Comparison of ENCODE assay signal across 19 cellular contexts in the genomic region with DNA sequence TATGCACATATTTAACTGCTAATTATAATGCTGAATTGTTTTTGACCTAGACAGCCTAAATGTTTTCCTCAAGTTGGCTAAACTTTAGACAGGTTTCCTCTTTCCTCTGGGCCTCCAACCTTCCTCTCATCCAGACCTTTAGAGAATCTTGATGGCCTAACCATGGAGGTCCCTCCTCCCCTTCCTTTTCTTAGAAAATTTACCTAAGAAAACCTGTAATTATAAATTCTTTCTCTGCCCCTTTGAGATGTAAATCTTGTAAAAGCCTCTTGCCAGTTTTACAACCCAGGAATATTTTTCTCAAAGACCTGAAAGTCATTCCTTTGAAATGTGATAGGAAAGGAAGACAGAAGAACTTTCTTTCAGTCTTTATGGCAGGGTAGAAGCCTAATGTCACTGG.
DNase-seq lines count a peak whose midpoint lies in the region; ATAC-seq, FAIRE-seq and TF ChIP-seq lines count a peak whose summit lies in the region.
"Had no signal": no experiment of that assay in that cellular context is flagged by ENCODE, and none has a peak within 500 bp of the region (broad histone marks: within the 10 kb centered on the region; RNA-seq: fewer than 3 reads in every experiment).

No MANE protein-coding gene starts in this region.

- H3K4me3 ChIP-seq in HUES48 (ENCODE audit: low read depth, low read length) (peak overlapping the region; percentile 28), uterus (no peak overlapping the region)
- H3K4me3 ChIP-seq: SJSA1 had no signal

- TF ChIP-seq POLR2A in uterus (IDR thresholded peaks at IDR 0.05) = no peak

- CTCF ChIA-PET in WTC11 (lab: Charles Lee) = no interaction called here

- H3K36me3 ChIP-seq in HUES48 (ENCODE audit: control insufficient read depth, insufficient read depth, low read length) = no peaks in the 10 kb centered on the region
- H3K36me3 ChIP-seq in uterus = no peaks in the 10 kb centered on the region
- H3K36me3 ChIP-seq: SJSA1 had no signal

- H3K27ac ChIP-seq in HUES48 (ENCODE audit: low read depth, low read length) (peak overlapping the region; percentile 59), uterus (peak overlapping the region; percentile 25)
- H3K27ac ChIP-seq: KMS-11, SJSA1 had no signal

- peak overlapping the region; percentile 84; the same call in 1 of the 2 replicates for H3K27ac Mint-ChIP-seq in WTC11
- H3K27ac Mint-ChIP-seq: CD8-positive, alpha-beta memory T cell had no signal

- H3K9me3 ChIP-seq in HUES48 (ENCODE audit: control insufficient read depth, insufficient read depth, low read length) (no peaks in the 10 kb centered on the region), uterus (no peaks in the 10 kb centered on the region)
- H3K9me3 ChIP-seq: SJSA1 had no signal

- H3K36me3 Mint-ChIP-seq in WTC11 = peaks cover 14% of the 10 kb centered on the region
- H3K36me3 Mint-ChIP-seq: CD8-positive, alpha-beta memory T cell had no signal

- H3K4me1 ChIP-seq in HUES48 (ENCODE audit: control insufficient read depth, insufficient read depth, low read length) (peaks cover 29% of the 10 kb centered on the region), uterus (peaks cover 0 to 2% of the 10 kb centered on the region in 2 donors)
- H3K4me1 ChIP-seq: SJSA1 had no signal

- peaks cover 8% of the 10 kb centered on the region for H3K9me3 Mint-ChIP-seq in WTC11

- TF ChIP-seq CTCF in WTC11 (IDR thresholded peaks at IDR 0.05) (no peak), uterus (IDR thresholded peaks at IDR 0.05) (no peak)

- DNase-seq in WTC11 (ENCODE audit: low spot score) (no peak), iPS-NIHi7 (ENCODE audit: extremely low spot score) (peak; percentile 17), uterus (no peak), NCI-H128 (lab: John Stamatoyannopoulos, UW; ENCODE audit: unreplicated experiment) (no peak), NK-92 (lab: John Stamatoyannopoulos, UW; ENCODE audit: unreplicated experiment) (no peak), frontal cortex (ENCODE audit: low spot score in 2 of 2) (no peak)
- DNase-seq: ACHN; C1 segment of cervical spinal cord; CD8-positive, alpha-beta memory T cell; DMS79; MV-4-11; NCI-H1417; NCI-H187; NCI-H226; NCI-H524 had no signal

- POLR2A ChIA-PET in WTC11 (lab: Charles Lee) = no interaction called here

- no peak for FAIRE-seq in frontal cortex (lab: Jason Lieb, UNC)

- intact Hi-C loops in uterus (cut with DNase I; ENCODE audit: low total_unique reads) = no loop called here

- H3K9ac ChIP-seq in HUES48 (ENCODE audit: low read depth, low read length) = no peak overlapping the region
- H3K9ac ChIP-seq: KMS-11 had no signal

- H3K27me3 ChIP-seq in HUES48 (ENCODE audit: control insufficient read depth, insufficient read depth, low read length) (no peaks in the 10 kb centered on the region), uterus (no peaks in the 10 kb centered on the region)
- H3K27me3 ChIP-seq: SJSA1 had no signal

- ATAC-seq in WTC11 = peak; percentile 96
- ATAC-seq: Panc1 had no signal

- peaks cover 20% of the 10 kb centered on the region for H3K27me3 Mint-ChIP-seq in WTC11 (ENCODE audit: low read depth)
- H3K27me3 Mint-ChIP-seq: CD8-positive, alpha-beta memory T cell had no signal

- peak overlapping the region; percentile 39; the same call in 1 of the 2 replicates for H3K4me3 Mint-ChIP-seq in WTC11
- H3K4me3 Mint-ChIP-seq: CD8-positive, alpha-beta memory T cell had no signal

- H3K4me1 Mint-ChIP-seq in WTC11 = peaks cover 53% of the 10 kb centered on the region
- H3K4me1 Mint-ChIP-seq: CD8-positive, alpha-beta memory T cell had no signal

TF ChIP-seq in WTC11, 78 proteins besides CTCF, POLR2A, EP300 and RAD21:
- TF ChIP-seq RORB (CRISPR knock-in tag; IDR thresholded peaks at IDR 0.05) (no peak), TEAD4 (CRISPR knock-in tag; IDR thresholded peaks at IDR 0.05) (no peak), FOXK1 (CRISPR knock-in tag; IDR thresholded peaks at IDR 0.05) (no peak), NFE2L1 (CRISPR knock-in tag; IDR thresholded peaks at IDR 0.05) (no peak), KAT7 (CRISPR knock-in tag; IDR thresholded peaks at IDR 0.05; ENCODE audit: borderline replicate concordance) (no peak), JAZF1 (CRISPR knock-in tag; IDR thresholded peaks at IDR 0.05) (no peak), ZNF423 (CRISPR knock-in tag; IDR thresholded peaks at IDR 0.05) (no peak), JUN (CRISPR knock-in tag; IDR thresholded peaks at IDR 0.05) (no peak), ZNF416 (CRISPR knock-in tag; IDR thresholded peaks at IDR 0.05) (no peak)
- TF ChIP-seq, protein P1, sequence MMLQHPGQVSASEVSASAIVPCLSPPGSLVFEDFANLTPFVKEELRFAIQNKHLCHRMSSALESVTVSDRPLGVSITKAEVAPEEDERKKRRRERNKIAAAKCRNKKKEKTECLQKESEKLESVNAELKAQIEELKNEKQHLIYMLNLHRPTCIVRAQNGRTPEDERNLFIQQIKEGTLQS (CRISPR knock-in tag; conservative IDR thresholded peaks at IDR 0.05) = no peak
- TF ChIP-seq, protein P2, sequence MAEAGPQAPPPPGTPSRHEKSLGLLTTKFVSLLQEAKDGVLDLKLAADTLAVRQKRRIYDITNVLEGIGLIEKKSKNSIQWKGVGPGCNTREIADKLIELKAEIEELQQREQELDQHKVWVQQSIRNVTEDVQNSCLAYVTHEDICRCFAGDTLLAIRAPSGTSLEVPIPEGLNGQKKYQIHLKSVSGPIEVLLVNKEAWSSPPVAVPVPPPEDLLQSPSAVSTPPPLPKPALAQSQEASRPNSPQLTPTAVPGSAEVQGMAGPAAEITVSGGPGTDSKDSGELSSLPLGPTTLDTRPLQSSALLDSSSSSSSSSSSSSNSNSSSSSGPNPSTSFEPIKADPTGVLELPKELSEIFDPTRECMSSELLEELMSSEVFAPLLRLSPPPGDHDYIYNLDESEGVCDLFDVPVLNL (CRISPR knock-in tag; IDR thresholded peaks at IDR 0.05; ENCODE audit: borderline replicate concordance, low read depth) = no peak
- TF ChIP-seq, protein P3, sequence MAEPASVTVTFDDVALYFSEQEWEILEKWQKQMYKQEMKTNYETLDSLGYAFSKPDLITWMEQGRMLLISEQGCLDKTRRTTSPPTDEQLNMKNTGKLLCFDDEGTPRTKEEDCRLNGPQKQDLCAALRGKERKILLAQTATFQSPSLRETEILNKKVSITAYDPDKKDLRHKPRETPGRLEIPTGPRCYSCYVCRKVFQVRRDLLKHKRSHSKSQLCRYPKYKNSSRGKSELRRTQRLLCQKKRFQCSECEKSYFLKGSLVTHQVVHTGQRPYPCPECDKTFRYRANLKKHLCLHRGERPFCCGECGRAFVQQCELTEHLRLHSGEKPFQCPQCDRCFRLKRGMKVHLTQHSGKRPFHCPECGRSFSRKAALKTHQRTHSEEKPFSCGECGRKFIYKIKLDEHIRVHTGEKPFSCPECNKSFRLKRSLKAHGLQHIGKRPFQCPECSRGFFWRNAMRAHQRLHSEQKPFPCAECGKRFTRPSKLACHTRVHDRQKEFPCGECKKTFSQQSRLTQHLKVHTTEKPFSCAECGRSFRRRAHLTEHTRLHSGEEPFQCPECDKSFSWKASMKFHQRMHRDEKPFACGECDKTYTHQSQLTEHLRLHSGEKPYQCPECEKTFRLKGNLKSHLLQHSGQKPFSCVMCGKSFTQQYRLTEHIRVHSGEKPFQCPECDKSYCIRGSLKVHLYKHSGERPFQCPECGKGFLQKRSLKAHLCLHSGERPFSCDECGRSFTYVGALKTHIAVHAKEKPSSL (CRISPR knock-in tag; conservative IDR thresholded peaks at IDR 0.05) = no peak
- TF ChIP-seq, protein P4, sequence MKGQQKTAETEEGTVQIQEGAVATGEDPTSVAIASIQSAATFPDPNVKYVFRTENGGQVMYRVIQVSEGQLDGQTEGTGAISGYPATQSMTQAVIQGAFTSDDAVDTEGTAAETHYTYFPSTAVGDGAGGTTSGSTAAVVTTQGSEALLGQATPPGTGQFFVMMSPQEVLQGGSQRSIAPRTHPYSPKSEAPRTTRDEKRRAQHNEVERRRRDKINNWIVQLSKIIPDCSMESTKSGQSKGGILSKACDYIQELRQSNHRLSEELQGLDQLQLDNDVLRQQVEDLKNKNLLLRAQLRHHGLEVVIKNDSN (CRISPR knock-in tag; IDR thresholded peaks at IDR 0.05) = no peak
- TF ChIP-seq, protein P5, sequence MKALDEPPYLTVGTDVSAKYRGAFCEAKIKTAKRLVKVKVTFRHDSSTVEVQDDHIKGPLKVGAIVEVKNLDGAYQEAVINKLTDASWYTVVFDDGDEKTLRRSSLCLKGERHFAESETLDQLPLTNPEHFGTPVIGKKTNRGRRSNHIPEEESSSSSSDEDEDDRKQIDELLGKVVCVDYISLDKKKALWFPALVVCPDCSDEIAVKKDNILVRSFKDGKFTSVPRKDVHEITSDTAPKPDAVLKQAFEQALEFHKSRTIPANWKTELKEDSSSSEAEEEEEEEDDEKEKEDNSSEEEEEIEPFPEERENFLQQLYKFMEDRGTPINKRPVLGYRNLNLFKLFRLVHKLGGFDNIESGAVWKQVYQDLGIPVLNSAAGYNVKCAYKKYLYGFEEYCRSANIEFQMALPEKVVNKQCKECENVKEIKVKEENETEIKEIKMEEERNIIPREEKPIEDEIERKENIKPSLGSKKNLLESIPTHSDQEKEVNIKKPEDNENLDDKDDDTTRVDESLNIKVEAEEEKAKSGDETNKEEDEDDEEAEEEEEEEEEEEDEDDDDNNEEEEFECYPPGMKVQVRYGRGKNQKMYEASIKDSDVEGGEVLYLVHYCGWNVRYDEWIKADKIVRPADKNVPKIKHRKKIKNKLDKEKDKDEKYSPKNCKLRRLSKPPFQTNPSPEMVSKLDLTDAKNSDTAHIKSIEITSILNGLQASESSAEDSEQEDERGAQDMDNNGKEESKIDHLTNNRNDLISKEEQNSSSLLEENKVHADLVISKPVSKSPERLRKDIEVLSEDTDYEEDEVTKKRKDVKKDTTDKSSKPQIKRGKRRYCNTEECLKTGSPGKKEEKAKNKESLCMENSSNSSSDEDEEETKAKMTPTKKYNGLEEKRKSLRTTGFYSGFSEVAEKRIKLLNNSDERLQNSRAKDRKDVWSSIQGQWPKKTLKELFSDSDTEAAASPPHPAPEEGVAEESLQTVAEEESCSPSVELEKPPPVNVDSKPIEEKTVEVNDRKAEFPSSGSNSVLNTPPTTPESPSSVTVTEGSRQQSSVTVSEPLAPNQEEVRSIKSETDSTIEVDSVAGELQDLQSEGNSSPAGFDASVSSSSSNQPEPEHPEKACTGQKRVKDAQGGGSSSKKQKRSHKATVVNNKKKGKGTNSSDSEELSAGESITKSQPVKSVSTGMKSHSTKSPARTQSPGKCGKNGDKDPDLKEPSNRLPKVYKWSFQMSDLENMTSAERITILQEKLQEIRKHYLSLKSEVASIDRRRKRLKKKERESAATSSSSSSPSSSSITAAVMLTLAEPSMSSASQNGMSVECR (CRISPR knock-in tag; IDR thresholded peaks at IDR 0.05; ENCODE audit: borderline replicate concordance) = no peak
TF ChIP-seq in WTC11: peak in this region for 0.
